1 cellular context compared by ENCODE assay signal in genomic region chr1:230868736-230869385, GRCh38.
A peak's percentile ranks its signal among the peaks of the same experiment; 100 is the strongest.
TF ChIP-seq lines count a peak whose summit lies in the region.

No MANE protein-coding gene starts in this region.

TF ChIP-seq in HepG2, 621 proteins besides CTCF, POLR2A, EP300 and RAD21 (continued from another document and continues in another):
- TF ChIP-seq ZNF18 (CRISPR knock-in tag; IDR thresholded peaks at IDR 0.05; ENCODE audit: insufficient replicate concordance) (peak; percentile 27), ZNF280B (CRISPR knock-in tag; IDR thresholded peaks at IDR 0.05; ENCODE audit: borderline replicate concordance) (0 out of 2 replicates have a peak, but pooled peaks have one; percentile 62), HMG20B (CRISPR knock-in tag; conservative IDR thresholded peaks at IDR 0.05) (no peak), NR2F6 (IDR thresholded peaks at IDR 0.05) (no peak), NR2F6 (CRISPR knock-in tag; IDR thresholded peaks at IDR 0.05) (0 out of 2 replicates have a peak, but pooled peaks have one; percentile 15), SALL1 (CRISPR knock-in tag; IDR thresholded peaks at IDR 0.05) (peak; percentile 41; the same call in 1 of the 2 replicates), ZNF225 (CRISPR knock-in tag; IDR thresholded peaks at IDR 0.05) (peak; percentile 58; the same call in 1 of the 2 replicates), ZNF30 (CRISPR knock-in tag; IDR thresholded peaks at IDR 0.05) (peak; percentile 67; the same call in 1 of the 2 replicates), TFE3 (CRISPR knock-in tag; IDR thresholded peaks at IDR 0.05) (no peak), ZNF234 (CRISPR knock-in tag; conservative IDR thresholded peaks at IDR 0.05) (0 out of 2 replicates have a peak, but pooled peaks have one; percentile 48), RBM22 (optimal IDR thresholded peaks at IDR 0.05; ENCODE audit: low read length) (peak; percentile 56), ZNF891 (CRISPR knock-in tag; IDR thresholded peaks at IDR 0.05) (peak; percentile 56; the same call in 1 of the 2 replicates), MED1 (CRISPR knock-in tag; IDR thresholded peaks at IDR 0.05) (0 out of 2 replicates have a peak, but pooled peaks have one; percentile 47), MAX (IDR thresholded peaks at IDR 0.05) (peak; percentile 92), ZFP90 (CRISPR knock-in tag; IDR thresholded peaks at IDR 0.05; ENCODE audit: borderline replicate concordance) (peak; percentile 59; the same call in 1 of the 2 replicates), KLF12 (CRISPR knock-in tag; IDR thresholded peaks at IDR 0.05; ENCODE audit: borderline replicate concordance) (no peak), ZBTB43 (CRISPR knock-in tag; conservative IDR thresholded peaks at IDR 0.05) (no peak), SMARCE1 (IDR thresholded peaks at IDR 0.05; ENCODE audit: borderline replicate concordance) (no peak), ZNF260 (CRISPR knock-in tag; IDR thresholded peaks at IDR 0.05; ENCODE audit: borderline replicate concordance, low read depth) (0 out of 2 replicates have a peak, but pooled peaks have one; percentile 36), ZNF143 (CRISPR knock-in tag; IDR thresholded peaks at IDR 0.05) (no peak), ZFP37 (CRISPR knock-in tag; IDR thresholded peaks at IDR 0.05; ENCODE audit: borderline replicate concordance) (0 out of 2 replicates have a peak, but pooled peaks have one; percentile 30), EHMT2 (IDR thresholded peaks at IDR 0.05; ENCODE audit: borderline replicate concordance, low read depth, low read length) (no peak), ZBTB40 (IDR thresholded peaks at IDR 0.05) (no peak), ZBTB40 (CRISPR knock-in tag; IDR thresholded peaks at IDR 0.05) (peak; percentile 50), ZNF761 (CRISPR knock-in tag; conservative IDR thresholded peaks at IDR 0.05) (no peak), CHD4 (IDR thresholded peaks at IDR 0.05; ENCODE audit: borderline replicate concordance, low read length) (no peak), NFATC3 (CRISPR knock-in tag; IDR thresholded peaks at IDR 0.05) (peak; percentile 34; the same call in 1 of the 2 replicates), NRL (CRISPR knock-in tag; IDR thresholded peaks at IDR 0.05; ENCODE audit: borderline replicate concordance) (peak; percentile 88; the same call in 1 of the 2 replicates), RBAK (CRISPR knock-in tag; IDR thresholded peaks at IDR 0.05) (no peak), CREB3 (CRISPR knock-in tag; IDR thresholded peaks at IDR 0.05) (peak; percentile 59; the same call in 1 of the 2 replicates), CBX1 (IDR thresholded peaks at IDR 0.05; ENCODE audit: low read depth) (no peak), YEATS4 (CRISPR knock-in tag; IDR thresholded peaks at IDR 0.05; ENCODE audit: borderline replicate concordance) (peak; percentile 96), ZNF121 (CRISPR knock-in tag; IDR thresholded peaks at IDR 0.05) (no peak), TP53 (CRISPR knock-in tag; conservative IDR thresholded peaks at IDR 0.05) (no peak)
- TF ChIP-seq, protein P1, sequence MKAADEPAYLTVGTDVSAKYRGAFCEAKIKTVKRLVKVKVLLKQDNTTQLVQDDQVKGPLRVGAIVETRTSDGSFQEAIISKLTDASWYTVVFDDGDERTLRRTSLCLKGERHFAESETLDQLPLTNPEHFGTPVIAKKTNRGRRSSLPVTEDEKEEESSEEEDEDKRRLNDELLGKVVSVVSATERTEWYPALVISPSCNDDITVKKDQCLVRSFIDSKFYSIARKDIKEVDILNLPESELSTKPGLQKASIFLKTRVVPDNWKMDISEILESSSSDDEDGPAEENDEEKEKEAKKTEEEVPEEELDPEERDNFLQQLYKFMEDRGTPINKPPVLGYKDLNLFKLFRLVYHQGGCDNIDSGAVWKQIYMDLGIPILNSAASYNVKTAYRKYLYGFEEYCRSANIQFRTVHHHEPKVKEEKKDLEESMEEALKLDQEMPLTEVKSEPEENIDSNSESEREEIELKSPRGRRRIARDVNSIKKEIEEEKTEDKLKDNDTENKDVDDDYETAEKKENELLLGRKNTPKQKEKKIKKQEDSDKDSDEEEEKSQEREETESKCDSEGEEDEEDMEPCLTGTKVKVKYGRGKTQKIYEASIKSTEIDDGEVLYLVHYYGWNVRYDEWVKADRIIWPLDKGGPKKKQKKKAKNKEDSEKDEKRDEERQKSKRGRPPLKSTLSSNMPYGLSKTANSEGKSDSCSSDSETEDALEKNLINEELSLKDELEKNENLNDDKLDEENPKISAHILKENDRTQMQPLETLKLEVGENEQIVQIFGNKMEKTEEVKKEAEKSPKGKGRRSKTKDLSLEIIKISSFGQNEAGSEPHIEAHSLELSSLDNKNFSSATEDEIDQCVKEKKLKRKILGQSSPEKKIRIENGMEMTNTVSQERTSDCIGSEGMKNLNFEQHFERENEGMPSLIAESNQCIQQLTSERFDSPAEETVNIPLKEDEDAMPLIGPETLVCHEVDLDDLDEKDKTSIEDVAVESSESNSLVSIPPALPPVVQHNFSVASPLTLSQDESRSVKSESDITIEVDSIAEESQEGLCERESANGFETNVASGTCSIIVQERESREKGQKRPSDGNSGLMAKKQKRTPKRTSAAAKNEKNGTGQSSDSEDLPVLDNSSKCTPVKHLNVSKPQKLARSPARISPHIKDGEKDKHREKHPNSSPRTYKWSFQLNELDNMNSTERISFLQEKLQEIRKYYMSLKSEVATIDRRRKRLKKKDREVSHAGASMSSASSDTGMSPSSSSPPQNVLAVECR (CRISPR knock-in tag; IDR thresholded peaks at IDR 0.05; ENCODE audit: borderline replicate concordance), result peak; percentile 74
